Comparison of ENCODE assay signal across 2 cellular contexts in genomic region chr7:69087281-69087680, GRCh38.
DNase-seq lines count a peak whose midpoint lies in the region; ATAC-seq, FAIRE-seq and TF ChIP-seq lines count a peak whose summit lies in the region.
"Not testable (repeated sequence)": the region's sequence is repeated elsewhere in the genome, so short reads cannot be mapped to it uniquely, and the experiment has no call there.

No MANE protein-coding gene starts in this region.

- TF ChIP-seq RAD21 in K562 (CRISPR knock-in tag; conservative IDR thresholded peaks at IDR 0.05 in 1 of 2, IDR thresholded peaks at IDR 0.05 in 1 of 2): not testable (repeated sequence)

- not testable (repeated sequence) for TF ChIP-seq CTCF in HEK293 (tag by site-specific recombination; IDR thresholded peaks at IDR 0.05); K562 (IDR thresholded peaks at IDR 0.05 in 2 of 3, conservative IDR thresholded peaks at IDR 0.05 in 1 of 3; ENCODE audit: insufficient read depth in 2 of 3, low read depth in 1 of 3, low read length in 3 of 3)

- WGBS in K562 (ENCODE audit: insufficient coverage, low coverage, missing lambda C conversion rate): 9% methylated on average over 2 of the region's 2 CpGs

- in situ Hi-C loops in K562 (cut with MboI): not testable (repeated sequence)

- POLR2A ChIA-PET in HEK293 (lab: Yijun Ruan, JAX); K562 (lab: Yijun Ruan, JAX): not testable (repeated sequence)

- DNase-seq in K562 (ENCODE audit: extremely low read depth in 1 of 4, low spot score in 3 of 4): not testable (repeated sequence)

- intact Hi-C loops in K562 (cut with micrococcal nuclease): not testable (repeated sequence)

- not testable (repeated sequence) for FAIRE-seq in K562 (lab: Jason Lieb, UNC)

- H3K9ac ChIP-seq in K562 (ENCODE audit: insufficient read depth in 1 of 2, low read depth in 2 of 2, low read length in 2 of 2): not testable (repeated sequence)

- not testable (repeated sequence) for H3K27ac ChIP-seq in HEK293 (ENCODE audit: extremely low read depth, low read depth, low read length); K562 (ENCODE audit: extremely low read depth, low read depth, low read length)

- not testable (repeated sequence) for H3K9me3 ChIP-seq in HEK293 (ENCODE audit: control insufficient read depth, insufficient read depth, low read depth, low read length); K562 (replicated peaks; ENCODE audit: control insufficient read depth, insufficient read depth, low read depth, low read length)

- not testable (repeated sequence) for H2AFZ ChIP-seq in K562 (ENCODE audit: low read depth, low read length)

- not testable (repeated sequence) for TF ChIP-seq POLR2A in K562 (conservative IDR thresholded peaks at IDR 0.05)

- not testable (repeated sequence) for H3K79me2 ChIP-seq in K562 (ENCODE audit: control insufficient read depth, insufficient read depth, low read length)

- not testable (repeated sequence) for H3K4me2 ChIP-seq in K562 (ENCODE audit: insufficient read depth, low read length)

- H3K36me3 ChIP-seq in HEK293 (ENCODE audit: control insufficient read depth in 2 of 2, insufficient read depth in 1 of 2, low read length in 2 of 2); K562 (ENCODE audit: control insufficient read depth, insufficient read depth, low read length): not testable (repeated sequence)

- BruUV-seq in K562 (replicated peaks; lab: Mats Ljungman, UMichigan): not testable (repeated sequence)

- not testable (repeated sequence) for H4K20me1 ChIP-seq in K562 (replicated peaks; ENCODE audit: control insufficient read depth, insufficient read depth, low read length)

- not testable (repeated sequence) for ATAC-seq in K562

- not testable (repeated sequence) for H3K9me1 ChIP-seq in K562 (ENCODE audit: control insufficient read depth, insufficient read depth, low read length)

- not testable (repeated sequence) for H3K27me3 ChIP-seq in K562 (ENCODE audit: control insufficient read depth in 2 of 2, insufficient read depth in 2 of 2, low read length in 2 of 2)

- not testable (repeated sequence) for H3K4me3 ChIP-seq in HEK293 (ENCODE audit: low read depth, low read length); K562

- H3K4me1 ChIP-seq in HEK293 (ENCODE audit: control insufficient read depth, insufficient read depth, low read length); K562 (replicated peaks in 1 of 2; ENCODE audit: control insufficient read depth in 2 of 2, insufficient read depth in 2 of 2, low read length in 2 of 2): not testable (repeated sequence)

- CTCF ChIA-PET in HEK293 (lab: Yijun Ruan, JAX); K562 (lab: Yijun Ruan, JAX; ENCODE audit: low intra/inter-chr PET ratio): not testable (repeated sequence)

- TF ChIP-seq EP300 in K562 (IDR thresholded peaks at IDR 0.05; ENCODE audit: low read length): not testable (repeated sequence)

TF ChIP-seq in HEK293, 187 proteins besides CTCF, POLR2A, EP300 and RAD21:
- 0 out of 2 replicates have a peak, but pooled peaks have one; percentile 31 for TF ChIP-seq ZBTB17 (tag by site-specific recombination; IDR thresholded peaks at IDR 0.05)
TF ChIP-seq in HEK293: peak in this region for 1; not testable (repeated sequence) for 186.

TF ChIP-seq in K562, 482 proteins besides CTCF, POLR2A, EP300 and RAD21:
- peak; percentile 92 for TF ChIP-seq DACH1 (IDR thresholded peaks at IDR 0.05; ENCODE audit: partially characterized antibody)
